Comparison of ENCODE assay signal across 38 cellular contexts in the genomic region with DNA sequence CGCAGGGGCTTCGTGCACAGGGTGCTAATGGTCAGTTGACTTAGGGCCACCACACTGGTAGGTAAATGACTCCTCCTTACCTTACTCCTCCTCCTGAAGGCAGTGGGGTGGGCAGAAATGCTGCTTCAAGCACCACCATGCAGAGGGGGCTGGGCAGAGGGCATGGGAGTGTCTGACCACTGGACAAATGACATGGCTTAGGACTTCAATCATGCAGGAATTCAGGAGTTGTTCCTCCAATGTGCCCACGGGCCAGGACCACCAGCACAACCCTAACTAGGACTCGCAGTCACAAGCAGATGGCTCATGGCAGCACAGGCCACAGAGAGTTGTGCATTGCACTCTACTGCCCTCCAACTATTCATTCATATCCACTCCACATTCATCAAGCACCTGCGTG.
"Had no signal": no experiment of that assay in that cellular context is flagged by ENCODE, and none has a peak within 500 bp of the region (broad histone marks: within the 10 kb centered on the region; RNA-seq: fewer than 3 reads in every experiment).

No MANE protein-coding gene starts in this region.

- H3K36me3 Mint-ChIP-seq: activated CD8-positive, alpha-beta memory T cell treated with anti-CD3 and anti-CD28 coated beads, Interleukin-2, amount 10 ng/mL, durations not matched to agents 7 days and 5 days; activated naive CD4-positive, alpha-beta T cell treated with anti-CD3 and anti-CD28 coated beads, Interleukin-2, amount 10 ng/mL, durations not matched to agents 7 days and 5 days; activated naive CD4-positive, alpha-beta T cell treated with anti-CD3 and anti-CD28 coated beads, Interleukin-2, amount 50 U/mL, for 24 hours; activated naive CD8-positive, alpha-beta T cell; activated naive CD8-positive, alpha-beta T cell treated with anti-CD3 and anti-CD28 coated beads, Interleukin-2, amount 10 ng/mL, durations not matched to agents 7 days and 5 days; brain; WTC11 had no signal

- H3K9me3 ChIP-seq: ascending aorta had no signal

- H3K27ac ChIP-seq: ascending aorta, cardiac muscle cell, WERI-Rb-1 had no signal

- H3K4me3 Mint-ChIP-seq: activated CD4-positive, alpha-beta memory T cell treated with anti-CD3 and anti-CD28 coated beads, Interleukin-2, amount 10 ng/mL, durations not matched to agents 7 days and 5 days; activated CD4-positive, alpha-beta T cell treated with anti-CD3 and anti-CD28 coated beads for 36 hours; activated CD4-positive, alpha-beta T cell treated with anti-CD3 and anti-CD28 coated beads, Interleukin-2, amount 10 ng/mL, durations not matched to agents 7 days and 5 days; activated CD8-positive, alpha-beta memory T cell treated with anti-CD3 and anti-CD28 coated beads, Interleukin-2, amount 10 ng/mL, durations not matched to agents 7 days and 5 days; activated CD8-positive, alpha-beta T cell treated with anti-CD3 and anti-CD28 coated beads, Interleukin-2, amount 10 ng/mL, durations not matched to agents 7 days and 5 days; activated naive CD4-positive, alpha-beta T cell treated with anti-CD3 and anti-CD28 coated beads, Interleukin-2, amount 10 ng/mL, durations not matched to agents 7 days and 5 days; activated naive CD4-positive, alpha-beta T cell treated with anti-CD3 and anti-CD28 coated beads, Interleukin-2, amount 50 U/mL, for 24 hours; activated naive CD8-positive, alpha-beta T cell; activated naive CD8-positive, alpha-beta T cell treated with anti-CD3 and anti-CD28 coated beads, Interleukin-2, amount 10 ng/mL, durations not matched to agents 7 days and 5 days; activated naive CD8-positive, alpha-beta T cell treated with anti-CD3 and anti-CD28 coated beads, Interleukin-2, amount 50 U/mL, for 24 hours; activated T-cell treated with anti-CD3 and anti-CD28 coated beads, Interleukin-2, amount 50 U/mL, for 24 hours; brain; T-helper 1 cell treated with Interleukin-12 subunit alpha and Interleukin-12 subunit beta and Interleukin-4 antibody, amounts not matched to agents 30 μg/mL and 1 μg/mL, for 36 hours; T-helper 2 cell treated with Interferon-gamma antibody and Interleukin-4, amounts not matched to agents 5 μg/mL and 100 μg/mL, for 36 hours; WTC11 had no signal

- H3K36me3 ChIP-seq: ascending aorta, cardiac muscle cell, WERI-Rb-1 had no signal

- H3K4me1 Mint-ChIP-seq: activated CD4-positive, alpha-beta memory T cell treated with anti-CD3 and anti-CD28 coated beads, Interleukin-2, amount 10 ng/mL, durations not matched to agents 7 days and 5 days; activated CD4-positive, alpha-beta T cell treated with anti-CD3 and anti-CD28 coated beads for 36 hours; activated CD4-positive, alpha-beta T cell treated with anti-CD3 and anti-CD28 coated beads, Interleukin-2, amount 10 ng/mL, durations not matched to agents 7 days and 5 days; activated CD8-positive, alpha-beta memory T cell treated with anti-CD3 and anti-CD28 coated beads, Interleukin-2, amount 10 ng/mL, durations not matched to agents 7 days and 5 days; activated naive CD4-positive, alpha-beta T cell treated with anti-CD3 and anti-CD28 coated beads, Interleukin-2, amount 10 ng/mL, durations not matched to agents 7 days and 5 days; activated naive CD4-positive, alpha-beta T cell treated with anti-CD3 and anti-CD28 coated beads, Interleukin-2, amount 50 U/mL, for 24 hours; activated naive CD8-positive, alpha-beta T cell treated with anti-CD3 and anti-CD28 coated beads, Interleukin-2, amount 10 ng/mL, durations not matched to agents 7 days and 5 days; activated naive CD8-positive, alpha-beta T cell treated with anti-CD3 and anti-CD28 coated beads, Interleukin-2, amount 50 U/mL, for 24 hours had no signal

- H3K27ac Mint-ChIP-seq: activated CD4-positive, alpha-beta memory T cell treated with anti-CD3 and anti-CD28 coated beads, Interleukin-2, amount 10 ng/mL, durations not matched to agents 7 days and 5 days; activated CD4-positive, alpha-beta T cell treated with anti-CD3 and anti-CD28 coated beads for 36 hours; activated CD4-positive, alpha-beta T cell treated with anti-CD3 and anti-CD28 coated beads, Interleukin-2, amount 10 ng/mL, durations not matched to agents 7 days and 5 days; activated CD8-positive, alpha-beta memory T cell treated with anti-CD3 and anti-CD28 coated beads, Interleukin-2, amount 10 ng/mL, durations not matched to agents 7 days and 5 days; activated CD8-positive, alpha-beta T cell treated with anti-CD3 and anti-CD28 coated beads, Interleukin-2, amount 10 ng/mL, durations not matched to agents 7 days and 5 days; activated naive CD4-positive, alpha-beta T cell treated with anti-CD3 and anti-CD28 coated beads, Interleukin-2, amount 10 ng/mL, durations not matched to agents 7 days and 5 days; activated naive CD4-positive, alpha-beta T cell treated with anti-CD3 and anti-CD28 coated beads, Interleukin-2, amount 50 U/mL, for 24 hours; activated naive CD8-positive, alpha-beta T cell; activated naive CD8-positive, alpha-beta T cell treated with anti-CD3 and anti-CD28 coated beads, Interleukin-2, amount 10 ng/mL, durations not matched to agents 7 days and 5 days; activated naive CD8-positive, alpha-beta T cell treated with anti-CD3 and anti-CD28 coated beads, Interleukin-2, amount 50 U/mL, for 24 hours; activated T-cell treated with anti-CD3 and anti-CD28 coated beads, Interleukin-2, amount 50 U/mL, for 24 hours; activated T-helper 2 cell treated with anti-CD3 and anti-CD28 coated beads, Interferon-gamma antibody, Interleukin-2, Interleukin-4, amounts not matched to agents 10 μg/mL and 5 μg/mL and 100 μg/mL, durations not matched to agents 14 hours and 24 hours and 36 hours; T-helper 1 cell treated with Interleukin-12 subunit alpha and Interleukin-12 subunit beta and Interleukin-4 antibody, amounts not matched to agents 30 μg/mL and 1 μg/mL, for 36 hours; T-helper 2 cell treated with Interferon-gamma antibody and Interleukin-4, amounts not matched to agents 5 μg/mL and 100 μg/mL, for 36 hours; WTC11 had no signal

- H3K4me3 ChIP-seq: ascending aorta, cardiac muscle cell had no signal

- DNase-seq: activated CD4-positive, alpha-beta memory T cell treated with anti-CD3 and anti-CD28 coated beads, Interleukin-2, amount 10 ng/mL, durations not matched to agents 7 days and 5 days; activated CD4-positive, alpha-beta T cell treated with anti-CD3 and anti-CD28 coated beads for 1 hour; activated CD4-positive, alpha-beta T cell treated with anti-CD3 and anti-CD28 coated beads for 36 hours; activated CD4-positive, alpha-beta T cell treated with anti-CD3 and anti-CD28 coated beads for 48 hours; activated CD4-positive, alpha-beta T cell treated with anti-CD3 and anti-CD28 coated beads, Interleukin-2, amount 10 ng/mL, durations not matched to agents 7 days and 5 days; activated CD4-positive, alpha-beta T cell treated with anti-CD3 and anti-CD28 coated beads, Interleukin-2, amount 50 U/mL, for 48 hours; activated CD4-positive, CD25-positive, alpha-beta regulatory T cell; activated CD8-positive, alpha-beta memory T cell treated with anti-CD3 and anti-CD28 coated beads for 24 hours; activated CD8-positive, alpha-beta memory T cell treated with anti-CD3 and anti-CD28 coated beads, Interleukin-2, amount 10 ng/mL, durations not matched to agents 7 days and 5 days; activated CD8-positive, alpha-beta memory T cell treated with anti-CD3 and anti-CD28 coated beads, Interleukin-2, amount 50 U/mL, for 48 hours; activated CD8-positive, alpha-beta T cell treated with anti-CD3 and anti-CD28 coated beads, Interleukin-2, amount 10 ng/mL, durations not matched to agents 7 days and 5 days; activated effector memory CD4-positive, alpha-beta T cell treated with Interleukin-2 at 50 U/mL for 16 hours; activated gamma-delta T cell; activated naive CD4-positive, alpha-beta T cell treated with anti-CD3 and anti-CD28 coated beads, Interleukin-2, amount 10 ng/mL, durations not matched to agents 7 days and 5 days; activated naive CD4-positive, alpha-beta T cell treated with Interleukin-2 at 50 U/mL for 16 hours; activated naive CD8-positive, alpha-beta T cell treated with anti-CD3 and anti-CD28 coated beads, Interleukin-2, amount 10 ng/mL, durations not matched to agents 7 days and 5 days; activated naive CD8-positive, alpha-beta T cell treated with anti-CD3 and anti-CD28 coated beads, Interleukin-2, amount 50 U/mL, for 24 hours; activated T-cell treated with anti-CD3 and anti-CD28 coated beads, Interleukin-2, amount 50 U/mL, for 24 hours; activated T-cell treated with anti-CD3 and anti-CD28 coated beads, Interleukin-2, amount 50 U/mL, for 48 hours; amygdala; anterior cingulate cortex; central memory CD4-positive, alpha-beta T cell; SW 1271; T-helper 1 cell; T-helper 2 cell; T-helper 9 cell; WERI-Rb-1 had no signal

- H3K9me3 Mint-ChIP-seq: activated CD4-positive, alpha-beta memory T cell treated with anti-CD3 and anti-CD28 coated beads, Interleukin-2, amount 10 ng/mL, durations not matched to agents 7 days and 5 days; activated CD4-positive, alpha-beta T cell treated with anti-CD3 and anti-CD28 coated beads, Interleukin-2, amount 10 ng/mL, durations not matched to agents 7 days and 5 days; activated naive CD4-positive, alpha-beta T cell treated with anti-CD3 and anti-CD28 coated beads, Interleukin-2, amount 10 ng/mL, durations not matched to agents 7 days and 5 days; activated naive CD4-positive, alpha-beta T cell treated with anti-CD3 and anti-CD28 coated beads, Interleukin-2, amount 50 U/mL, for 24 hours; activated naive CD8-positive, alpha-beta T cell treated with anti-CD3 and anti-CD28 coated beads, Interleukin-2, amount 10 ng/mL, durations not matched to agents 7 days and 5 days; activated naive CD8-positive, alpha-beta T cell treated with anti-CD3 and anti-CD28 coated beads, Interleukin-2, amount 50 U/mL, for 24 hours; activated T-cell treated with anti-CD3 and anti-CD28 coated beads, Interleukin-2, amount 50 U/mL, for 24 hours; activated T-helper 2 cell treated with anti-CD3 and anti-CD28 coated beads, Interferon-gamma antibody, Interleukin-2, Interleukin-4, amounts not matched to agents 10 μg/mL and 5 μg/mL and 100 μg/mL, durations not matched to agents 14 hours and 24 hours and 36 hours; brain; T-helper 1 cell treated with Interleukin-12 subunit alpha and Interleukin-12 subunit beta and Interleukin-4 antibody, amounts not matched to agents 30 μg/mL and 1 μg/mL, for 36 hours; T-helper 2 cell treated with Interferon-gamma antibody and Interleukin-4, amounts not matched to agents 5 μg/mL and 100 μg/mL, for 36 hours; WTC11 had no signal

- H3K27me3 ChIP-seq: ascending aorta had no signal

- FAIRE-seq: bronchial epithelial cell, TTC549 had no signal
